In the genomic region with DNA sequence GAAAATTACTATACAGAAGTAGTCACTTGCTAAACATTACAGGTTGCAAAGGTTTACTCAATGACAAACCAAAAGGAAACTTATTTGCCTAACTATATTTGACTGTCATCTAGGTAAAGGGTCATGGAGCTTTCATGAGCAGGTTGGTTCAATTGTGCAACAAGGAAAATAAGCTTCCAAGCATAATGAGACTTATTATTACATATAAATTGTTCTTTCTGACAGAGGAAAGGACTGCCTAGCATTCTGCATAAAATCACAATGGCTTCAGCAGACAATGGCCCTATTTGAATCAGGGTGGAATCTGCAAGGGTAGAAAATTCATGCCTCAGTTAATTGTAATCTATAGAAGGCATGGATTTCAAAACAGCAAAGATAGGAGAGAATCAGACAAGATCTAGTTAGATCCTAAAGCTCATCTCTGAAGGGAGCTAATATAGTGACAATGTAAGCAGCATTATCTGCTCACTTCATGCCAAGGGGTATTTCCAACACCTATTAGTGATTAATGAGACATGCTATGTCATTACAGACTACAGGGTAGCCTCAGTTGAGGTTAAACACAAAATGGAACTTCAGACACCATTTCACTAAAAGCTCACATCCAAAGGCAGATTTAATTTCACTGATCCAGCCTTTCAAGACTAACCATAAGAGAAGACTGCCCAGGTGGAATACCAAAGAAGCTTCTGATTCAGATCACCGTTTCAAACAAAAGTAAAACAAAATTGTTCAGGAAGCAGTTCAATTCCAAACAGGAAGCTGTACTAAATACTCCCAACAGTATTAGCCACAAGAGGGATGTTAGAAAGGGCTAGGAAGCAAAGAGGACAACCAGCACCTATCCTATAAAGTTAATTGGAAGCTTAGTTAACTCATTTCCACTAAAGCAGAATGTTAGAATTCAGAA, we compare ENCODE assay signal across 9 cellular contexts.
A peak's percentile ranks its signal among the peaks of the same experiment; 100 is the strongest.
DNase-seq lines count a peak whose midpoint lies in the region; ATAC-seq and TF ChIP-seq lines count a peak whose summit lies in the region.
"Had no signal": no experiment of that assay in that cellular context is flagged by ENCODE, and none has a peak within 500 bp of the region (broad histone marks: within the 10 kb centered on the region; RNA-seq: fewer than 3 reads in every experiment).

No MANE protein-coding gene starts in this region.

- H3K4me3 ChIP-seq in HL-60 (replicated peaks; ENCODE audit: insufficient read depth, low read length) (no peak overlapping the region), epithelial cell of esophagus (ENCODE audit: low read length) (no peak overlapping the region)

- no peak for ATAC-seq in stimulated activated memory B cell treated with anti-CD40 and anti-IgM and Interleukin-4, amounts not matched to agents 10 μg/mL and 1 μg/mL and 100 μg/mL, for 72 hours

- H3K27me3 ChIP-seq in HL-60 (ENCODE audit: insufficient read depth, poor library complexity, severe bottlenecking) = no peaks in the 10 kb centered on the region

- CTCF ChIA-PET in HEK293T (lab: Yijun Ruan, JAX) = interaction anchor here (0.6 kb wide), 2 partner anchors 45 to 496 kb away, joined by 3 to 4 read pairs; no protein-coding TSS in a partner anchor

- peak overlapping the region; percentile 37 for H3K27ac ChIP-seq in HL-60 (replicated peaks)

- H3K36me3 Mint-ChIP-seq in T-helper 1 cell treated with Interleukin-12 subunit alpha and Interleukin-12 subunit beta and Interleukin-4 antibody, amounts not matched to agents 30 μg/mL and 1 μg/mL, for 36 hours (ENCODE audit: low read depth) = peaks cover 6% of the 10 kb centered on the region
- H3K36me3 Mint-ChIP-seq in stimulated activated memory B cell treated with anti-CD40 and anti-IgM and Interleukin-4, amounts not matched to agents 10 μg/mL and 1 μg/mL and 100 μg/mL, for 72 hours = peaks cover 11% of the 10 kb centered on the region

- H3K27me3 Mint-ChIP-seq in T-helper 1 cell treated with Interleukin-12 subunit alpha and Interleukin-12 subunit beta and Interleukin-4 antibody, amounts not matched to agents 30 μg/mL and 1 μg/mL, for 36 hours (ENCODE audit: low read depth) = no peaks in the 10 kb centered on the region
- H3K27me3 Mint-ChIP-seq in stimulated activated memory B cell treated with anti-CD40 and anti-IgM and Interleukin-4, amounts not matched to agents 10 μg/mL and 1 μg/mL and 100 μg/mL, for 72 hours = no peaks in the 10 kb centered on the region
- H3K27me3 Mint-ChIP-seq: dendritic cell treated with granulocyte-macrophage colony-stimulating factor and Interleukin-4, amounts not matched to agents 40 ng/mL and 50 ng/mL, for 4 days had no signal

- peaks cover 36% of the 10 kb centered on the region for H3K4me1 Mint-ChIP-seq in T-helper 1 cell treated with Interleukin-12 subunit alpha and Interleukin-12 subunit beta and Interleukin-4 antibody, amounts not matched to agents 30 μg/mL and 1 μg/mL, for 36 hours (ENCODE audit: low read depth)
- peaks cover 61% of the 10 kb centered on the region for H3K4me1 Mint-ChIP-seq in stimulated activated memory B cell treated with anti-CD40 and anti-IgM and Interleukin-4, amounts not matched to agents 10 μg/mL and 1 μg/mL and 100 μg/mL, for 72 hours

- POLR2A ChIA-PET in HEK293T (lab: Yijun Ruan, JAX) = interaction anchor here (0.6 to 1.2 kb wide), 2 partner anchors 9 to 41 kb away, joined by 3 read pairs; partner anchors contain the start of gene STAU1

- DNase-seq in T-helper 1 cell = no peak
- DNase-seq in HL-60 (ENCODE audit: low read depth in 1 of 2, low spot score in 1 of 2) = no peak
- peak; percentile 68 for DNase-seq in epithelial cell of esophagus (ENCODE audit: low read depth)
- DNase-seq in AG20443 (ENCODE audit: low spot score) = no peak
- DNase-seq in SIG-M5 treated with dmso at 0.1 percent for 504 hours (lab: John Stamatoyannopoulos, UW; ENCODE audit: unreplicated experiment) = no peak
- no peak for DNase-seq in HEK293T (ENCODE audit: extremely low spot score)

- no peak overlapping the region for H3K4me3 Mint-ChIP-seq in T-helper 1 cell treated with Interleukin-12 subunit alpha and Interleukin-12 subunit beta and Interleukin-4 antibody, amounts not matched to agents 30 μg/mL and 1 μg/mL, for 36 hours
- no peak overlapping the region for H3K4me3 Mint-ChIP-seq in stimulated activated memory B cell treated with anti-CD40 and anti-IgM and Interleukin-4, amounts not matched to agents 10 μg/mL and 1 μg/mL and 100 μg/mL, for 72 hours
- H3K4me3 Mint-ChIP-seq: dendritic cell treated with granulocyte-macrophage colony-stimulating factor and Interleukin-4, amounts not matched to agents 40 ng/mL and 50 ng/mL, for 4 days had no signal

- H3K9me3 Mint-ChIP-seq in T-helper 1 cell treated with Interleukin-12 subunit alpha and Interleukin-12 subunit beta and Interleukin-4 antibody, amounts not matched to agents 30 μg/mL and 1 μg/mL, for 36 hours = no peaks in the 10 kb centered on the region
- no peaks in the 10 kb centered on the region for H3K9me3 Mint-ChIP-seq in stimulated activated memory B cell treated with anti-CD40 and anti-IgM and Interleukin-4, amounts not matched to agents 10 μg/mL and 1 μg/mL and 100 μg/mL, for 72 hours
- H3K9me3 Mint-ChIP-seq: dendritic cell treated with granulocyte-macrophage colony-stimulating factor and Interleukin-4, amounts not matched to agents 40 ng/mL and 50 ng/mL, for 4 days had no signal

- peak overlapping the region; percentile 58 for H3K27ac Mint-ChIP-seq in T-helper 1 cell treated with Interleukin-12 subunit alpha and Interleukin-12 subunit beta and Interleukin-4 antibody, amounts not matched to agents 30 μg/mL and 1 μg/mL, for 36 hours
- peak overlapping the region; percentile 32 for H3K27ac Mint-ChIP-seq in stimulated activated memory B cell treated with anti-CD40 and anti-IgM and Interleukin-4, amounts not matched to agents 10 μg/mL and 1 μg/mL and 100 μg/mL, for 72 hours
- H3K27ac Mint-ChIP-seq: dendritic cell treated with granulocyte-macrophage colony-stimulating factor and Interleukin-4, amounts not matched to agents 40 ng/mL and 50 ng/mL, for 4 days had no signal

- TF ChIP-seq CTCF in HL-60 (IDR thresholded peaks at IDR 0.05; ENCODE audit: insufficient read depth, low read length) (no peak), epithelial cell of esophagus (IDR thresholded peaks at IDR 0.05; ENCODE audit: insufficient read depth, low read depth, low read length, missing control alignments) (no peak)

TF ChIP-seq in HEK293T, 16 proteins besides CTCF, POLR2A, EP300 and RAD21:
- TF ChIP-seq FOXM1 (IDR thresholded peaks at IDR 0.05; ENCODE audit: borderline replicate concordance) (no peak), SUZ12 (IDR thresholded peaks at IDR 0.05) (no peak), SP1 (IDR thresholded peaks at IDR 0.05) (no peak), CTBP1 (IDR thresholded peaks at IDR 0.05; ENCODE audit: borderline replicate concordance) (no peak), LEF1 (IDR thresholded peaks at IDR 0.05; ENCODE audit: borderline replicate concordance) (no peak), ELF4 (IDR thresholded peaks at IDR 0.05) (no peak), ARNT (IDR thresholded peaks at IDR 0.05) (no peak), ZNF384 (IDR thresholded peaks at IDR 0.05) (no peak), HDGF (IDR thresholded peaks at IDR 0.05; ENCODE audit: borderline replicate concordance) (no peak), BHLHE40 (IDR thresholded peaks at IDR 0.05; ENCODE audit: borderline replicate concordance) (no peak), FOXA1 (IDR thresholded peaks at IDR 0.05) (no peak), FOXK2 (IDR thresholded peaks at IDR 0.05) (no peak), NFRKB (IDR thresholded peaks at IDR 0.05) (no peak), TARDBP (IDR thresholded peaks at IDR 0.05) (no peak), L3MBTL2 (conservative IDR thresholded peaks at IDR 0.05) (no peak)
- TF ChIP-seq, protein P1, sequence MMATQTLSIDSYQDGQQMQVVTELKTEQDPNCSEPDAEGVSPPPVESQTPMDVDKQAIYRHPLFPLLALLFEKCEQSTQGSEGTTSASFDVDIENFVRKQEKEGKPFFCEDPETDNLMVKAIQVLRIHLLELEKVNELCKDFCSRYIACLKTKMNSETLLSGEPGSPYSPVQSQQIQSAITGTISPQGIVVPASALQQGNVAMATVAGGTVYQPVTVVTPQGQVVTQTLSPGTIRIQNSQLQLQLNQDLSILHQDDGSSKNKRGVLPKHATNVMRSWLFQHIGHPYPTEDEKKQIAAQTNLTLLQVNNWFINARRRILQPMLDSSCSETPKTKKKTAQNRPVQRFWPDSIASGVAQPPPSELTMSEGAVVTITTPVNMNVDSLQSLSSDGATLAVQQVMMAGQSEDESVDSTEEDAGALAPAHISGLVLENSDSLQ (IDR thresholded peaks at IDR 0.05) = no peak
